In genomic region chr11:11722861-11723260, GRCh38 we compare ENCODE assay signal across 1 cellular context.
TF ChIP-seq lines count a peak whose summit lies in the region.

No MANE protein-coding gene starts in this region.

TF ChIP-seq in GM23338, 12 proteins besides CTCF, POLR2A, EP300 and RAD21 (continued from another document):
- TF ChIP-seq ZNF462 (CRISPR knock-in tag; IDR thresholded peaks at IDR 0.05) (no peak), ZNF114 (CRISPR knock-in tag; IDR thresholded peaks at IDR 0.05) (no peak), ETS1 (IDR thresholded peaks at IDR 0.05) (no peak), EZH2phosphoT487 (IDR thresholded peaks at IDR 0.05; ENCODE audit: unreplicated experiment) (no peak)
